Comparison of ENCODE assay signal across 21 cellular contexts in the genomic region with DNA sequence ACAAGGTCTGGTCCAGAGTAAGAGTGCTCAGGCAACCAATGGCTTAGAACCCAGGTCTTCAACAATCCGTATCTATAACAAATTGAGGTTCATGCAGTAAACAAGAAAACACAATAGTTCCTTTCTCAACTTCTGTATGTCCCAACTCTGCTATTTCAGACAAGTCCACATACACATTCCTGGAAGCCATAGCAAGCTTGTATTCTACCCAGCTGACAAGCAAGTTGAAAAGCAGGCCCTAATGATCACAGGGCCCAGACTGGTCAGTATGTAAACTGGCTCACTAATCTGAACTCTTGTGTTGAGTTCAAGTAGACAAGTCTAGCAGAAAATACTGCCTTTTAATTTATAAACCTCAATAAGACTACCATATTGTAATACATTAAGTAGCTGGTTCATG.
"Had no signal": no experiment of that assay in that cellular context is flagged by ENCODE, and none has a peak within 500 bp of the region (broad histone marks: within the 10 kb centered on the region; RNA-seq: fewer than 3 reads in every experiment).

No MANE protein-coding gene starts in this region.

- H3K4me1 ChIP-seq: neural progenitor cell had no signal

- H3K9me3 ChIP-seq: lower lobe of right lung, pancreas had no signal

- FAIRE-seq: endothelial cell of umbilical vein, pancreas had no signal

- H3K4me2 ChIP-seq: neural progenitor cell had no signal

- DNase-seq: activated CD4-positive, alpha-beta T cell treated with anti-CD3 and anti-CD28 coated beads, Interleukin-2, amount 10 ng/mL, durations not matched to agents 7 days and 5 days; activated CD8-positive, alpha-beta memory T cell treated with anti-CD3 and anti-CD28 coated beads for 24 hours; activated naive CD8-positive, alpha-beta T cell treated with anti-CD3 and anti-CD28 coated beads for 36 hours; effector CD8-positive, alpha-beta T cell; foreskin fibroblast; head of caudate nucleus; immature natural killer cell; left cardiac atrium; lower lobe of right lung; naive B cell; pancreas; retina; stimulated activated CD4-positive, alpha-beta T cell treated with anti-CD3 and anti-CD28 coated beads, Interleukin-15, amount 100 ng/mL, for 24 hours; stimulated activated CD4-positive, alpha-beta T cell treated with anti-CD3 and anti-CD28 coated beads, Interleukin-4, amount 100 ng/mL, for 24 hours; stimulated activated naive CD4-positive, alpha-beta T cell; substantia nigra; T-helper 9 cell; trophoblast cell had no signal

- H3K27ac ChIP-seq: lower lobe of right lung, neural progenitor cell, pancreas, skin epidermis had no signal

- H3K36me3 ChIP-seq: neural progenitor cell, pancreas had no signal

- H3K9ac ChIP-seq: neural progenitor cell had no signal

- H3K27me3 ChIP-seq: neural progenitor cell, pancreas had no signal

- H2AFZ ChIP-seq: neural progenitor cell had no signal

- H3K4me3 ChIP-seq: lower lobe of right lung, neural progenitor cell, pancreas, skin epidermis had no signal

- ATAC-seq: left cardiac atrium, lower lobe of right lung had no signal
